ENCODE assay signal across 2 cellular contexts in the genomic region with DNA sequence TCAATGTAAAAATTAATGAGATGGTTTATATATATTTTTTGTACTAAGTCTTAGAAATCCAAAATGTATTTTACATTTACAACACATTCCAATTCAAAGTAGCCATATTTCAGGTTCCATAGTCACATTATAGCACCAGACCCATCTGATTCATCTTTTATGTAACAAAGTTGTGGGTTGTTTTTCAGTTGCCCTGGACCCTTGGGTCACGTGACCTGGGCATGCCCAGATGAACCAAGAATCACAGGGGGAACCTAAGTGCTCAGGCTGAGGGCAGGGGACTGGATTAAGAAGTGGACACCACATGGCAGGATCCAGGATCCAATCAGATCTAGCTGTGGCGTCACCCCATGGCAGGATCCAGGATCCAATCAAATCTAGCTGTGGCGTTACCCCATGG.
TF ChIP-seq lines count a peak whose summit lies in the region.

No MANE protein-coding gene starts in this region.

TF ChIP-seq in HCT116, 20 proteins besides CTCF, POLR2A, EP300 and RAD21:
- no peak for TF ChIP-seq SIN3A (IDR thresholded peaks at IDR 0.05; ENCODE audit: low read depth)
- no peak for TF ChIP-seq YY1 (IDR thresholded peaks at IDR 0.05; ENCODE audit: extremely low read depth, insufficient replicate concordance, low read depth, low read length)
- no peak for TF ChIP-seq CBX3 (IDR thresholded peaks at IDR 0.05; ENCODE audit: low read depth)
- TF ChIP-seq SRF (IDR thresholded peaks at IDR 0.05; ENCODE audit: low read depth), result no peak
- no peak for TF ChIP-seq SP1 (IDR thresholded peaks at IDR 0.05; ENCODE audit: low read depth)
- TF ChIP-seq, protein P1, sequence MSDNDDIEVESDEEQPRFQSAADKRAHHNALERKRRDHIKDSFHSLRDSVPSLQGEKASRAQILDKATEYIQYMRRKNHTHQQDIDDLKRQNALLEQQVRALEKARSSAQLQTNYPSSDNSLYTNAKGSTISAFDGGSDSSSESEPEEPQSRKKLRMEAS (IDR thresholded peaks at IDR 0.05), result no peak
- TF ChIP-seq EZH2 (IDR thresholded peaks at IDR 0.05), result no peak
- TF ChIP-seq, protein P2, sequence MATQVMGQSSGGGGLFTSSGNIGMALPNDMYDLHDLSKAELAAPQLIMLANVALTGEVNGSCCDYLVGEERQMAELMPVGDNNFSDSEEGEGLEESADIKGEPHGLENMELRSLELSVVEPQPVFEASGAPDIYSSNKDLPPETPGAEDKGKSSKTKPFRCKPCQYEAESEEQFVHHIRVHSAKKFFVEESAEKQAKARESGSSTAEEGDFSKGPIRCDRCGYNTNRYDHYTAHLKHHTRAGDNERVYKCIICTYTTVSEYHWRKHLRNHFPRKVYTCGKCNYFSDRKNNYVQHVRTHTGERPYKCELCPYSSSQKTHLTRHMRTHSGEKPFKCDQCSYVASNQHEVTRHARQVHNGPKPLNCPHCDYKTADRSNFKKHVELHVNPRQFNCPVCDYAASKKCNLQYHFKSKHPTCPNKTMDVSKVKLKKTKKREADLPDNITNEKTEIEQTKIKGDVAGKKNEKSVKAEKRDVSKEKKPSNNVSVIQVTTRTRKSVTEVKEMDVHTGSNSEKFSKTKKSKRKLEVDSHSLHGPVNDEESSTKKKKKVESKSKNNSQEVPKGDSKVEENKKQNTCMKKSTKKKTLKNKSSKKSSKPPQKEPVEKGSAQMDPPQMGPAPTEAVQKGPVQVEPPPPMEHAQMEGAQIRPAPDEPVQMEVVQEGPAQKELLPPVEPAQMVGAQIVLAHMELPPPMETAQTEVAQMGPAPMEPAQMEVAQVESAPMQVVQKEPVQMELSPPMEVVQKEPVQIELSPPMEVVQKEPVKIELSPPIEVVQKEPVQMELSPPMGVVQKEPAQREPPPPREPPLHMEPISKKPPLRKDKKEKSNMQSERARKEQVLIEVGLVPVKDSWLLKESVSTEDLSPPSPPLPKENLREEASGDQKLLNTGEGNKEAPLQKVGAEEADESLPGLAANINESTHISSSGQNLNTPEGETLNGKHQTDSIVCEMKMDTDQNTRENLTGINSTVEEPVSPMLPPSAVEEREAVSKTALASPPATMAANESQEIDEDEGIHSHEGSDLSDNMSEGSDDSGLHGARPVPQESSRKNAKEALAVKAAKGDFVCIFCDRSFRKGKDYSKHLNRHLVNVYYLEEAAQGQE (IDR thresholded peaks at IDR 0.05; ENCODE audit: low read depth), result no peak
- no peak for TF ChIP-seq ZFX (IDR thresholded peaks at IDR 0.05)

TF ChIP-seq in K562, 482 proteins besides CTCF, POLR2A, EP300 and RAD21:
- TF ChIP-seq, protein P3, sequence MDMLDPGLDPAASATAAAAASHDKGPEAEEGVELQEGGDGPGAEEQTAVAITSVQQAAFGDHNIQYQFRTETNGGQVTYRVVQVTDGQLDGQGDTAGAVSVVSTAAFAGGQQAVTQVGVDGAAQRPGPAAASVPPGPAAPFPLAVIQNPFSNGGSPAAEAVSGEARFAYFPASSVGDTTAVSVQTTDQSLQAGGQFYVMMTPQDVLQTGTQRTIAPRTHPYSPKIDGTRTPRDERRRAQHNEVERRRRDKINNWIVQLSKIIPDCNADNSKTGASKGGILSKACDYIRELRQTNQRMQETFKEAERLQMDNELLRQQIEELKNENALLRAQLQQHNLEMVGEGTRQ (CRISPR knock-in tag; IDR thresholded peaks at IDR 0.05), result peak; percentile 42
- TF ChIP-seq CBFA2T2 (conservative IDR thresholded peaks at IDR 0.05), result 0 out of 2 replicates have a peak, but pooled peaks have one; percentile 12
- TF ChIP-seq RAD51 (IDR thresholded peaks at IDR 0.05; ENCODE audit: borderline replicate concordance, low read depth), result 0 out of 2 replicates have a peak, but pooled peaks have one; percentile 37
- TF ChIP-seq, protein P4, sequence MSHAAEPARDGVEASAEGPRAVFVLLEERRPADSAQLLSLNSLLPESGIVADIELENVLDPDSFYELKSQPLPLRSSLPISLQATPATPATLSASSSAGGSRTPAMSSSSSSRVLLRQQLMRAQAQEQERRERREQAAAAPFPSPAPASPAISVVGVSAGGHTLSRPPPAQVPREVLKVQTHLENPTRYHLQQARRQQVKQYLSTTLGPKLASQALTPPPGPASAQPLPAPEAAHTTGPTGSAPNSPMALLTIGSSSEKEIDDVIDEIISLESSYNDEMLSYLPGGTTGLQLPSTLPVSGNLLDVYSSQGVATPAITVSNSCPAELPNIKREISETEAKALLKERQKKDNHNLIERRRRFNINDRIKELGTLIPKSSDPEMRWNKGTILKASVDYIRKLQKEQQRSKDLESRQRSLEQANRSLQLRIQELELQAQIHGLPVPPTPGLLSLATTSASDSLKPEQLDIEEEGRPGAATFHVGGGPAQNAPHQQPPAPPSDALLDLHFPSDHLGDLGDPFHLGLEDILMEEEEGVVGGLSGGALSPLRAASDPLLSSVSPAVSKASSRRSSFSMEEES (CRISPR knock-in tag; IDR thresholded peaks at IDR 0.05), result peak; percentile 69
- TF ChIP-seq, protein P5, sequence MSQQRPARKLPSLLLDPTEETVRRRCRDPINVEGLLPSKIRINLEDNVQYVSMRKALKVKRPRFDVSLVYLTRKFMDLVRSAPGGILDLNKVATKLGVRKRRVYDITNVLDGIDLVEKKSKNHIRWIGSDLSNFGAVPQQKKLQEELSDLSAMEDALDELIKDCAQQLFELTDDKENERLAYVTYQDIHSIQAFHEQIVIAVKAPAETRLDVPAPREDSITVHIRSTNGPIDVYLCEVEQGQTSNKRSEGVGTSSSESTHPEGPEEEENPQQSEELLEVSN (IDR thresholded peaks at IDR 0.05; ENCODE audit: borderline replicate concordance in 1 of 2, extremely low read depth in 1 of 2, insufficient read depth in 1 of 2, insufficient read length in 1 of 2, low read depth in 1 of 2, low read length in 1 of 2, poor library complexity in 1 of 2, severe bottlenecking in 1 of 2), result no peak
